In the genomic region with DNA sequence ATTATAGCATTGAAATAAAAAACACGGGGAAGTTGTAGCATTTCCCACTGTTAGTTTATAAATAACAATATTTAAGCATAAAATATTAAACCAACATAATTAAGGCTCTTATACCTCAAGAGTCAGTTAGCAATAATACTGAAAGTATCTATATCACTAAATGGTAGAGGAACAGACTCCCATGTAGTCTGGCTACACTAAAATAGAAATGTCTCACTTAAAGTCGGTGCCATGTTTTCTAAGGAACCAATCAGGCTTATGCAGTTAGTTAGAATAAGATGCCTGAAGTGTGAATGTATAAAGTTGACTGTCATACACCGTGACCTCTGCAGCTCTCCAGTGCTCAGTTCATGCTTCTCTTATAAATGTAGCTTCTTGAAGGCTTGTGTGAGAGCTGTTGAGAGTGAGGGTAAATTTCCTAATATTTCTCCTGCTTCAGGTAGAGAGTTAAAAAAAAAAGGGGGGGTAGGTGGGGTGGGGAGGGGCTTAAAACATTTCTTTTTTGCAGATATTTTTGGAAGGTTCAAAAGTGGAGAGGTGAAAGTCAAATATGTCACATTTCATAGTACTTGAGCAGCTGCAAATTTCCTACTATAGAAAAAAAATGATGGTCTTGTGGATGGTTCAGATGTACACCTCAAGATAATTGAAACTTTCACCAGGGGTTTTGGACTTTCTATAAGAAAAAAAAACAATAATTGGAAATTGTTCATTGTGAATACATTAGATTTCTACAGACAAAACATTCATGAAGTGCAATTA, we compare ENCODE assay signal across 26 cellular contexts.
"Had no signal": no experiment of that assay in that cellular context is flagged by ENCODE, and none has a peak within 500 bp of the region (broad histone marks: within the 10 kb centered on the region; RNA-seq: fewer than 3 reads in every experiment).

No MANE protein-coding gene starts in this region.

- H3K27ac ChIP-seq: brain microvascular endothelial cell, cardiac muscle cell, SK-N-MC had no signal

- H3K36me3 Mint-ChIP-seq: activated naive CD8-positive, alpha-beta T cell; T-cell had no signal

- H3K4me3 Mint-ChIP-seq: activated B cell treated with CpG ODN at 0.5 μM for 24 hours; activated CD4-positive, alpha-beta memory T cell treated with anti-CD3 and anti-CD28 coated beads, Interleukin-2, amount 10 ng/mL, durations not matched to agents 7 days and 5 days; activated CD4-positive, alpha-beta T cell treated with anti-CD3 and anti-CD28 coated beads, Interleukin-2, amount 10 ng/mL, durations not matched to agents 7 days and 5 days; activated naive CD4-positive, alpha-beta T cell treated with anti-CD3 and anti-CD28 coated beads for 36 hours; activated naive CD8-positive, alpha-beta T cell; activated T-helper 17 cell treated with anti-CD3 and anti-CD28 coated beads, Interleukin-2, amount 50 U/mL, for 72 hours; T-cell had no signal

- H3K27me3 Mint-ChIP-seq: activated B cell treated with CpG ODN at 0.5 μM for 24 hours had no signal

- H3K4me3 ChIP-seq: cardiac muscle cell, SK-N-MC had no signal

- H3K9me3 Mint-ChIP-seq: activated B cell treated with CpG ODN at 0.5 μM for 24 hours; activated CD4-positive, alpha-beta memory T cell treated with anti-CD3 and anti-CD28 coated beads, Interleukin-2, amount 10 ng/mL, durations not matched to agents 7 days and 5 days; activated CD4-positive, alpha-beta T cell treated with anti-CD3 and anti-CD28 coated beads, Interleukin-2, amount 10 ng/mL, durations not matched to agents 7 days and 5 days; activated naive CD4-positive, alpha-beta T cell treated with anti-CD3 and anti-CD28 coated beads for 36 hours; activated T-helper 17 cell treated with anti-CD3 and anti-CD28 coated beads, Interleukin-2, amount 50 U/mL, for 72 hours; T-cell had no signal

- H3K4me1 Mint-ChIP-seq: activated B cell treated with CpG ODN at 0.5 μM for 24 hours; activated CD4-positive, alpha-beta memory T cell treated with anti-CD3 and anti-CD28 coated beads, Interleukin-2, amount 10 ng/mL, durations not matched to agents 7 days and 5 days; activated CD4-positive, alpha-beta T cell treated with anti-CD3 and anti-CD28 coated beads, Interleukin-2, amount 10 ng/mL, durations not matched to agents 7 days and 5 days; activated T-helper 17 cell treated with anti-CD3 and anti-CD28 coated beads, Interleukin-2, amount 50 U/mL, for 72 hours; T-cell had no signal

- DNase-seq: activated B cell treated with CpG ODN at 0.5 μM for 24 hours; activated CD4-positive, alpha-beta memory T cell treated with anti-CD3 and anti-CD28 coated beads, Interleukin-2, amount 10 ng/mL, durations not matched to agents 7 days and 5 days; activated CD4-positive, alpha-beta T cell treated with anti-CD3 and anti-CD28 coated beads for 1 hour; activated CD4-positive, alpha-beta T cell treated with anti-CD3 and anti-CD28 coated beads, Interleukin-2, amount 10 ng/mL, durations not matched to agents 7 days and 5 days; activated gamma-delta T cell; activated naive CD4-positive, alpha-beta T cell treated with anti-CD3 and anti-CD28 coated beads for 36 hours; activated T-cell treated with anti-CD3 and anti-CD28 coated beads for 4 hours; activated T-cell treated with anti-CD3 and anti-CD28 coated beads, Interleukin-2, amount 50 U/mL, for 48 hours; brain microvascular endothelial cell; MM.1S; NCI-H1105; NCI-H1436; NCI-H1694 treated with DMSO at 0.1 percent for 48 hours; NCI-H2029 treated with DMSO at 0.1 percent for 48 hours; NCI-H345; NCI-H510A; NCI-H69; NK-92 treated with Interleukin-12 subunit alpha and Interleukin-12 subunit beta, amount 100 ng/mL, for 24 hours; PC-3; T-cell; T-helper 2 cell; T1000 had no signal

- H3K36me3 ChIP-seq: brain microvascular endothelial cell, cardiac muscle cell had no signal

- H3K27me3 ChIP-seq: brain microvascular endothelial cell had no signal

- H3K27ac Mint-ChIP-seq: activated B cell treated with CpG ODN at 0.5 μM for 24 hours; activated CD4-positive, alpha-beta memory T cell treated with anti-CD3 and anti-CD28 coated beads, Interleukin-2, amount 10 ng/mL, durations not matched to agents 7 days and 5 days; activated CD4-positive, alpha-beta T cell treated with anti-CD3 and anti-CD28 coated beads, Interleukin-2, amount 10 ng/mL, durations not matched to agents 7 days and 5 days; activated naive CD4-positive, alpha-beta T cell treated with anti-CD3 and anti-CD28 coated beads for 36 hours; activated naive CD8-positive, alpha-beta T cell; activated T-helper 17 cell treated with anti-CD3 and anti-CD28 coated beads, Interleukin-2, amount 50 U/mL, for 72 hours; T-cell had no signal

- ATAC-seq: activated T-helper 17 cell treated with anti-CD3 and anti-CD28 coated beads, Interleukin-2, amount 50 U/mL, for 72 hours; PC-3; T-cell had no signal
